In the genomic region with DNA sequence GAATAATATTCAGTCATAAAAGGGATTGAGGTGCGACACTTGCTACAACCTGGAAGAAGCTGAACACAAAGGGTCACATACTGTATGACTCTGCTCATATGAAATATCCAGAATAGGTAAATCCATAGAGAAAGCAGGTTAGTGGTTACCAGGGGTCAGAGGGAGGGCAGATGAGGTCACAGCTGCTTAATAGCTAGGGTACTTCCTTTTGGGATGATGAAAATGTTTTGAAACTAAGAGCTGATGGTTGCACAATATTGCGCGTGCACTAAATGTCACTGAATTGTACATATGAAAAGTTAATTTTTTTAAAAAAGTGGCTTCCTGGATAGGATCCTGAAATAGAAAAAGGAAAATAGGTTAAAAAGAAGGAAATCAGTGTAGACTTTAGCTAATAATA, we compare ENCODE assay signal across 1 cellular context.
TF ChIP-seq lines count a peak whose summit lies in the region.

No MANE protein-coding gene starts in this region.

TF ChIP-seq in H1, 55 proteins besides CTCF, POLR2A, EP300 and RAD21:
- TF ChIP-seq, protein P1, sequence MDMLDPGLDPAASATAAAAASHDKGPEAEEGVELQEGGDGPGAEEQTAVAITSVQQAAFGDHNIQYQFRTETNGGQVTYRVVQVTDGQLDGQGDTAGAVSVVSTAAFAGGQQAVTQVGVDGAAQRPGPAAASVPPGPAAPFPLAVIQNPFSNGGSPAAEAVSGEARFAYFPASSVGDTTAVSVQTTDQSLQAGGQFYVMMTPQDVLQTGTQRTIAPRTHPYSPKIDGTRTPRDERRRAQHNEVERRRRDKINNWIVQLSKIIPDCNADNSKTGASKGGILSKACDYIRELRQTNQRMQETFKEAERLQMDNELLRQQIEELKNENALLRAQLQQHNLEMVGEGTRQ (IDR thresholded peaks at IDR 0.05; ENCODE audit: low read length) = no peak
- TF ChIP-seq CEBPB (IDR thresholded peaks at IDR 0.05; ENCODE audit: low read depth, low read length) (0 out of 2 replicates have a peak, but pooled peaks have one; percentile 13), SIN3A (conservative IDR thresholded peaks at IDR 0.05 in 1 of 2, IDR thresholded peaks at IDR 0.05 in 1 of 2; ENCODE audit: low read depth in 1 of 2, low read length in 2 of 2) (no peak)
